8 cellular contexts compared by ENCODE assay signal in the genomic region with DNA sequence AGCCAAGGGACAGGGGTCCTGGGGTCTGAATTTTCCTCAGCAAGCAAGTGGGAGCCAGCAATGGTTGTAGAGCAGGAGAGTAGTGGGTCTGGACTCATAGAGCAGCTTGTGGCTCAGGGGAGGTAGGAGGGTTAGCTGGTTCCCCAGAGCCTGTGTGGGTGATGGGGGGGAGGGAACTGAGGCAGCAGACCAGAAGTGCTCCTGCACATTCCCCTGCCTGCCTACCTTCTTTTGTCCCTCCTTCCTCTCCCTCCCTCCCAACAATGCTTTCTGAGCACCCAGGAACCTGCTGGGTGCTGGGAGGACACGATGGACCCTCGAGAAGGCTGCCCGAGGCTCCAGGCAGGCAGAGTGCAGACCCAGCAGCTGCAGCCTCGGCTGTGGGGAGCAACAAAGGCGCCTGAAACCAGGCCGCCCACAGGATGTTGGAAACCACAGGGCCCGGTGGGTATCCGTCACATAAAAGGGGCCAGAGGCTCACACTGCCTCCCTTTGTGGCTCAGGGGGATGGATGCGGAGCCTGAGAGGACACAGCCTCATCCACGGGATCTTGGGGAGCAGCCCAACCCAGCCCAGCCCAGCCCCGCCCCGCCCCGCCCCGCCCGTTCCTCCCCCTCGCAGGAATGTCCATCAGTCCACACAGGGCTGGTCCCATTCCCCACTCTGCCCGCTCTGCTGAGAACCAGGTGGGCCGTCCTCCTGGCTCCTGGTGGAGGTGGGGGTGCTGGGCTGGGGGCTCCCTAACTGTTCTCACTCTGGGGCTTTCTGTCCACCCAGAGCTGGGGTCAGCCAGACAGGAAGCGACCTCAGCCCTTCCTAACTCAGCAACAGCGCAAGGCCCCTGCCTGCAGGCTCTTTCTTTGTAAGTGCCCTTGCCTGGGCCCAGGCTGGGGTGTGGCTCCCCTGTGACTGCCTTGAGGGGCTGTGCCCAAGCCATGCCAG. TPM values are rescaled to one million over a fixed set of nuclear protein-coding genes. Genes with fewer than 3 reads are reported as not detected.
DNase-seq lines count a peak whose midpoint lies in the region; ATAC-seq lines count a peak whose summit lies in the region.

No MANE protein-coding gene starts in this region.

- H3K4me3 Mint-ChIP-seq in T-helper 1 cell treated with Interleukin-12 subunit alpha and Interleukin-12 subunit beta and Interleukin-4 antibody, amounts not matched to agents 30 μg/mL and 1 μg/mL, for 36 hours: peak overlapping the region; percentile 99

- ATAC-seq in GM18861 (IDR thresholded peaks at IDR 0.05; ENCODE audit: unreplicated experiment) (peak; percentile 51), HG02943 (IDR thresholded peaks at IDR 0.05; ENCODE audit: low read depth, unreplicated experiment) (peak; percentile 59), HG03280 (IDR thresholded peaks at IDR 0.05; ENCODE audit: unreplicated experiment) (no peak)

- DNase-seq in central memory CD4-positive, alpha-beta T cell: peak; percentile 53
- peak; percentile 70 to 74 for DNase-seq in stimulated activated CD8-positive, alpha-beta memory T cell treated with anti-CD3 and anti-CD28 coated beads, Interleukin-15, amount 100 ng/mL, for 48 hours (ENCODE audit: low read depth in 2 of 2)
- no peak for DNase-seq in NCI-H1694 (lab: John Stamatoyannopoulos, UW)
- DNase-seq in mesenteric fat pad (ENCODE audit: low spot score): no peak

- H3K27ac Mint-ChIP-seq in T-helper 1 cell treated with Interleukin-12 subunit alpha and Interleukin-12 subunit beta and Interleukin-4 antibody, amounts not matched to agents 30 μg/mL and 1 μg/mL, for 36 hours: peak overlapping the region; percentile 98

- H3K27me3 Mint-ChIP-seq in T-helper 1 cell treated with Interleukin-12 subunit alpha and Interleukin-12 subunit beta and Interleukin-4 antibody, amounts not matched to agents 30 μg/mL and 1 μg/mL, for 36 hours (ENCODE audit: low read depth): no peaks in the 10 kb centered on the region

- H3K36me3 Mint-ChIP-seq in T-helper 1 cell treated with Interleukin-12 subunit alpha and Interleukin-12 subunit beta and Interleukin-4 antibody, amounts not matched to agents 30 μg/mL and 1 μg/mL, for 36 hours (ENCODE audit: low read depth): peaks cover 21% of the 10 kb centered on the region

- H3K4me1 Mint-ChIP-seq in T-helper 1 cell treated with Interleukin-12 subunit alpha and Interleukin-12 subunit beta and Interleukin-4 antibody, amounts not matched to agents 30 μg/mL and 1 μg/mL, for 36 hours (ENCODE audit: low read depth): peaks cover 41% of the 10 kb centered on the region

- no peaks in the 10 kb centered on the region for H3K9me3 Mint-ChIP-seq in T-helper 1 cell treated with Interleukin-12 subunit alpha and Interleukin-12 subunit beta and Interleukin-4 antibody, amounts not matched to agents 30 μg/mL and 1 μg/mL, for 36 hours

RNA-seq across cellular contexts. Expression of a gene that starts 1.7 kb away (rescaled TPM):
- total RNA-seq in mesenteric fat pad: 1.2 TPM

RNA-seq across cellular contexts. Expression of a gene that starts 32.5 kb away (rescaled TPM):
- 4.4 TPM for total RNA-seq in mesenteric fat pad

Comparison
In these comparisons a context has a peak if more than half of its experiments do, and no peak if none do; other contexts are left out.
1. DNase-seq: peak in central memory CD4-positive, alpha-beta T cell (single experiment) and stimulated activated CD8-positive, alpha-beta memory T cell treated with anti-CD3 and anti-CD28 coated beads, Interleukin-15, amount 100 ng/mL, for 48 hours (2 of 2); none in NCI-H1694 (single experiment) and mesenteric fat pad (single experiment).